Comparison of ENCODE assay signal across 8 cellular contexts in the genomic region with DNA sequence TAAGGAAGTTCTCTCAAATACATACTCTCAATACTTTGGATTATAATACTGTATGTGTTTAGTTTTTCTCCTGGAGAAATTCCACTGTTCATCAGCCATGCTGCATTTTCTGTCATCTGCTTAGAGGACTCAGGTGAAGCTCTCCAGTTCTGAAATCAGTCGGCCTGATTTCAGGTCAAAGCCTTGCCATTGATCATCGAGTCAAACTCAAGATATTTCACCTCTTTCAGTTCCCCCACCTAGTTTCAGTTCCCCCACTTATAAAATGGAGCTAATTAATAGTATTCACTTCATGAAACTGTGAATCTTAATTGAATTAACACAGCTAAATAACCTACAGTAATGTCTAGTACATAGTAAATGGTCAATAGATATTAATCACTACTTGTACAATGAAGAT.
"Had no signal": no experiment of that assay in that cellular context is flagged by ENCODE, and none has a peak within 500 bp of the region (broad histone marks: within the 10 kb centered on the region; RNA-seq: fewer than 3 reads in every experiment).

No MANE protein-coding gene starts in this region.

- FAIRE-seq: H54, HTR-8/SVneo, K562 had no signal

- DNase-seq: GOT3, H9, HCEC 1CT, IMR-90, KG1 had no signal

- ATAC-seq: K562 had no signal

- H3K4me3 ChIP-seq: K562 had no signal
